10 cellular contexts compared by ENCODE assay signal in genomic region chr12:57340104-57340503, GRCh38.
DNase-seq lines count a peak whose midpoint lies in the region; ATAC-seq, FAIRE-seq and TF ChIP-seq lines count a peak whose summit lies in the region.
"Had no signal": no experiment of that assay in that cellular context is flagged by ENCODE, and none has a peak within 500 bp of the region (broad histone marks: within the 10 kb centered on the region; RNA-seq: fewer than 3 reads in every experiment).

No MANE protein-coding gene starts in this region.

- ATAC-seq in left ventricle myocardium superior (peak; percentile 78), GM21723 (IDR thresholded peaks at IDR 0.05; ENCODE audit: unreplicated experiment) (no peak), GM19463 (IDR thresholded peaks at IDR 0.05; ENCODE audit: unreplicated experiment) (no peak)
- no peak for ATAC-seq in stimulated activated naive CD8-positive, alpha-beta T cell treated with anti-CD3 and anti-CD28 coated beads, Interleukin-15, amount 100 ng/mL, for 72 hours
- ATAC-seq: activated naive CD4-positive, alpha-beta T cell treated with anti-CD3 and anti-CD28 coated beads, Interleukin-2, amount 50 U/mL, for 72 hours had no signal

- FAIRE-seq in GM19239 (lab: Jason Lieb, UNC), result peak; percentile 63

- H3K36me3 ChIP-seq in adipocyte (ENCODE audit: control insufficient read depth, insufficient read depth, low read length, severe bottlenecking), result peaks cover 9% of the 10 kb centered on the region

- no peak overlapping the region for H3K9ac ChIP-seq in adipocyte (ENCODE audit: low read length)

- H3K27me3 Mint-ChIP-seq in stimulated activated naive CD8-positive, alpha-beta T cell treated with anti-CD3 and anti-CD28 coated beads, Interleukin-15, amount 100 ng/mL, for 72 hours, result no peaks in the 10 kb centered on the region

- peaks cover 0 to 4% of the 10 kb centered on the region in 2 donors for H3K9me3 Mint-ChIP-seq in stimulated activated naive CD8-positive, alpha-beta T cell treated with anti-CD3 and anti-CD28 coated beads, Interleukin-15, amount 100 ng/mL, for 72 hours
- H3K9me3 Mint-ChIP-seq: activated naive CD4-positive, alpha-beta T cell treated with anti-CD3 and anti-CD28 coated beads, Interleukin-2, amount 50 U/mL, for 72 hours had no signal

- DNase-seq in GM19239 (ENCODE audit: insufficient read length, low spot score), result no peak
- peak; percentile 49 for DNase-seq in adipocyte (ENCODE audit: low read depth)
- peak; percentile 44 for DNase-seq in left ventricle myocardium superior
- peak; percentile 22 for DNase-seq in retinal pigment epithelial cell (ENCODE audit: low read depth)
- DNase-seq in NCI-H510A treated with DMSO at 0.1 percent for 48 hours (lab: John Stamatoyannopoulos, UW), result no peak
- no peak for DNase-seq in stimulated activated naive CD8-positive, alpha-beta T cell treated with anti-CD3 and anti-CD28 coated beads, Interleukin-15, amount 100 ng/mL, for 72 hours
- DNase-seq: NCI-H748 treated with DMSO at 0.1 percent for 48 hours had no signal

- peak overlapping the region in 1 of 2 donors; percentile 23 for H3K4me3 Mint-ChIP-seq in stimulated activated naive CD8-positive, alpha-beta T cell treated with anti-CD3 and anti-CD28 coated beads, Interleukin-15, amount 100 ng/mL, for 72 hours

- no peaks in the 10 kb centered on the region for H3K9me3 ChIP-seq in adipocyte (ENCODE audit: control insufficient read depth, low read length)

- no peaks in the 10 kb centered on the region for H3K4me1 ChIP-seq in adipocyte (ENCODE audit: control insufficient read depth, insufficient read depth, low read length)

- H3K4me3 ChIP-seq in adipocyte (ENCODE audit: low read length) (no peak overlapping the region), retinal pigment epithelial cell (ENCODE audit: low read length) (no peak overlapping the region)

- no peaks in the 10 kb centered on the region for H3K27me3 ChIP-seq in adipocyte (replicated peaks; ENCODE audit: control insufficient read depth, insufficient read depth, low read length)

- intact Hi-C loops in left ventricle myocardium superior (cut with micrococcal nuclease), result no loop called here

- TF ChIP-seq CTCF in retinal pigment epithelial cell (conservative IDR thresholded peaks at IDR 0.05; ENCODE audit: low read depth, low read length), result no peak

- H3K27ac Mint-ChIP-seq in stimulated activated naive CD8-positive, alpha-beta T cell treated with anti-CD3 and anti-CD28 coated beads, Interleukin-15, amount 100 ng/mL, for 72 hours, result peak overlapping the region in 1 of 2 donors; percentile 30
- H3K27ac Mint-ChIP-seq: activated naive CD4-positive, alpha-beta T cell treated with anti-CD3 and anti-CD28 coated beads, Interleukin-2, amount 50 U/mL, for 72 hours had no signal

- peaks cover 30% of the 10 kb centered on the region for H3K4me1 Mint-ChIP-seq in stimulated activated naive CD8-positive, alpha-beta T cell treated with anti-CD3 and anti-CD28 coated beads, Interleukin-15, amount 100 ng/mL, for 72 hours

Comparison
In these comparisons a context has a peak if more than half of its experiments do, and no peak if none do; other contexts are left out.
1. DNase-seq: peak in adipocyte (single experiment), left ventricle myocardium superior (single experiment) and retinal pigment epithelial cell (single experiment); none in GM19239 (single experiment), NCI-H510A treated with DMSO at 0.1 percent for 48 hours (single experiment) and stimulated activated naive CD8-positive, alpha-beta T cell treated with anti-CD3 and anti-CD28 coated beads, Interleukin-15, amount 100 ng/mL, for 72 hours (0 of 2).